Comparison of ENCODE assay signal across 1 cellular context in the genomic region with DNA sequence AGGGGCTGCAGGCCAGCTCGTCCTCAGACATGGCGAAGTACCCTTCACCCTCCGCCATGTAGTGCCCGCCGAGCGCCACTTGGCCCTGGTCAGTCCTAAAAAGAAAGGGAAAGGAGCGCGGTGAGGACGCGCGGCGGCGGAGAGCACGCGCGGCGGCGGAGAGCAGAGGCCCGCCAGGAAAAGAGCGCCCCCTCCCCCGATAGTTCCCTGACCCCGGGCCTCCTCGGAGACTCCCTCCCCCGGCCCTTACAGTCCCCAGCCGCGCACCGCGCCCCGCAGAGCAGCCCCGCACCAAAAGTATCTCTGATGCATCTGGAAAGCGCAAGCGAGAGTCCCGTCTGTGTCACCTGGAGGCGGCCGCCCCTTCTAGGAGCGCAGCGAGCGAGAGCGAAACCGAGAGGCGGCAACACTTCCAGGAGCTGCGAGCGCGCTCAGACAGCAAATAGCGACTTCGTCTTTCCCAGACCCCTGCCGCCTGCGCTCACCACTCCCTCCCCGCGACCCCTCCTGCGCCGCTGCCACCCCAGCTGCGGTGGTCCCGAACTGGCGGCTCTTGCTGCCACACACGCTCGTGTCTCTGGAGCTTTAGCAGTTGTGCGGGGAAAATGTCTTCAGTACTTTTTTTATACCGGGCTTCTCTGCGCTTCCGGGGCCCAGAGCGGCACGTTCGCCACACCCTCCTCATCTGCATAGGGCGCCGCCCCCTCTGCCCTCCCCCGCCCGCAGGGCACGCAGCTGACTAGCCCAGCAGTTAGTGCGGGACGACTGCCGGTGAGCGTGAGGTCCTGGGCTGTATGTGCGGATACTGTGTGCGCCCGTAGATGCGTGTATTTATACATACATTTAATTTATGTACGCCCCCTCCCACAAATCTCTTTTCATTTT.
TF ChIP-seq lines count a peak whose summit lies in the region.

TENT5A (minus strand) TSS at position 598 of the 885 bp plus-strand sequence; CDS start at position 58, 540 bp downstream.

TF ChIP-seq in HepG2, 621 proteins besides CTCF, POLR2A, EP300 and RAD21 (continued from another document and continues in another):
- TF ChIP-seq FOXO4 (CRISPR knock-in tag; conservative IDR thresholded peaks at IDR 0.05) (no peak), RELA (CRISPR knock-in tag; IDR thresholded peaks at IDR 0.05) (no peak), EHMT2 (IDR thresholded peaks at IDR 0.05; ENCODE audit: borderline replicate concordance, low read depth, low read length) (no peak), USF2 (IDR thresholded peaks at IDR 0.05; ENCODE audit: low read depth, low read length) (no peak), USF2 (CRISPR knock-in tag; IDR thresholded peaks at IDR 0.05; ENCODE audit: borderline replicate concordance) (no peak), ZFP90 (CRISPR knock-in tag; IDR thresholded peaks at IDR 0.05; ENCODE audit: borderline replicate concordance) (no peak; the same call in 1 of the 2 replicates), ZNF501 (CRISPR knock-in tag; IDR thresholded peaks at IDR 0.05) (no peak), RAD51 (IDR thresholded peaks at IDR 0.05; ENCODE audit: borderline replicate concordance) (no peak), ERF (CRISPR knock-in tag; IDR thresholded peaks at IDR 0.05) (no peak), ZNF773 (CRISPR knock-in tag; IDR thresholded peaks at IDR 0.05; ENCODE audit: borderline replicate concordance) (no peak), ZBTB1 (CRISPR knock-in tag; IDR thresholded peaks at IDR 0.05; ENCODE audit: borderline replicate concordance) (no peak; the same call in 1 of the 2 replicates), ZNF234 (CRISPR knock-in tag; conservative IDR thresholded peaks at IDR 0.05) (no peak), FOXO1 (CRISPR knock-in tag; IDR thresholded peaks at IDR 0.05) (no peak; the same call in 1 of the 2 replicates), YEATS4 (CRISPR knock-in tag; IDR thresholded peaks at IDR 0.05; ENCODE audit: borderline replicate concordance) (peak; percentile 27; the same call in 1 of the 2 replicates), JUN (CRISPR knock-in tag; IDR thresholded peaks at IDR 0.05) (no peak; the same call in 1 of the 2 replicates), ZNF205 (CRISPR knock-in tag; IDR thresholded peaks at IDR 0.05) (peak; percentile 17; the same call in 1 of the 2 replicates), SMYD3 (CRISPR knock-in tag; IDR thresholded peaks at IDR 0.05) (no peak), SOX13 (IDR thresholded peaks at IDR 0.05) (no peak), SOX13 (CRISPR knock-in tag; conservative IDR thresholded peaks at IDR 0.05 in 1 of 2, IDR thresholded peaks at IDR 0.05 in 1 of 2) (no peak; a peak in 1 of 4 replicates), ZNF251 (CRISPR knock-in tag; IDR thresholded peaks at IDR 0.05) (no peak), RXRA (CRISPR knock-in tag; IDR thresholded peaks at IDR 0.05) (no peak; the same call in none of the 2 replicates), TAF1 (CRISPR knock-in tag; IDR thresholded peaks at IDR 0.05) (peak; percentile 62), ZNF136 (CRISPR knock-in tag; IDR thresholded peaks at IDR 0.05; ENCODE audit: low read depth) (no peak), SYNCRIP (IDR thresholded peaks at IDR 0.05; ENCODE audit: insufficient read depth, low read depth, low read length) (no peak), ZNF891 (CRISPR knock-in tag; IDR thresholded peaks at IDR 0.05) (no peak), SIX1 (CRISPR knock-in tag; IDR thresholded peaks at IDR 0.05; ENCODE audit: borderline replicate concordance) (no peak), RERE (CRISPR knock-in tag; IDR thresholded peaks at IDR 0.05; ENCODE audit: low read depth) (no peak), HOXA3 (CRISPR knock-in tag; IDR thresholded peaks at IDR 0.05) (no peak; the same call in 1 of the 2 replicates), ZBTB7B (CRISPR knock-in tag; IDR thresholded peaks at IDR 0.05) (no peak), SNAPC2 (CRISPR knock-in tag; IDR thresholded peaks at IDR 0.05) (0 out of 2 replicates have a peak, but pooled peaks have one; percentile 20), NFYC (CRISPR knock-in tag; IDR thresholded peaks at IDR 0.05) (no peak), ZNF766 (CRISPR knock-in tag; IDR thresholded peaks at IDR 0.05; ENCODE audit: borderline replicate concordance) (no peak), ZNF24 (IDR thresholded peaks at IDR 0.05) (no peak), YEATS2 (CRISPR knock-in tag; IDR thresholded peaks at IDR 0.05; ENCODE audit: borderline replicate concordance) (no peak), MBNL3 (CRISPR knock-in tag; conservative IDR thresholded peaks at IDR 0.05) (no peak), CREM (IDR thresholded peaks at IDR 0.05) (no peak; the same call in 1 of the 2 replicates), CREM (CRISPR knock-in tag; IDR thresholded peaks at IDR 0.05) (no peak), ZNF235 (CRISPR knock-in tag; IDR thresholded peaks at IDR 0.05; ENCODE audit: borderline replicate concordance) (no peak), MXI1 (IDR thresholded peaks at IDR 0.05; ENCODE audit: borderline replicate concordance, low read depth, low read length) (no peak), ZNF446 (CRISPR knock-in tag; IDR thresholded peaks at IDR 0.05) (0 out of 2 replicates have a peak, but pooled peaks have one; percentile 10), GATA4 (IDR thresholded peaks at IDR 0.05; ENCODE audit: borderline replicate concordance, low read depth) (peak; percentile 6; the same call in 1 of the 2 replicates), PAX8 (CRISPR knock-in tag; IDR thresholded peaks at IDR 0.05; ENCODE audit: borderline replicate concordance) (no peak), ZNF577 (CRISPR knock-in tag; IDR thresholded peaks at IDR 0.05; ENCODE audit: borderline replicate concordance, low read depth) (no peak), ZNF263 (CRISPR knock-in tag; IDR thresholded peaks at IDR 0.05) (peak; percentile 40; the same call in 1 of the 2 replicates), ZMYM3 (CRISPR knock-in tag; IDR thresholded peaks at IDR 0.05) (no peak; the same call in 1 of the 2 replicates), ZNF709 (CRISPR knock-in tag; IDR thresholded peaks at IDR 0.05) (0 out of 2 replicates have a peak, but pooled peaks have one; percentile 38), SMAD9 (CRISPR knock-in tag; IDR thresholded peaks at IDR 0.05) (0 out of 2 replicates have a peak, but pooled peaks have one; percentile 26), ZNF468 (CRISPR knock-in tag; IDR thresholded peaks at IDR 0.05) (no peak), ZNF629 (CRISPR knock-in tag; conservative IDR thresholded peaks at IDR 0.05) (no peak), ZBTB3 (CRISPR knock-in tag; IDR thresholded peaks at IDR 0.05; ENCODE audit: borderline replicate concordance, low read depth) (no peak)
- TF ChIP-seq, protein P1, sequence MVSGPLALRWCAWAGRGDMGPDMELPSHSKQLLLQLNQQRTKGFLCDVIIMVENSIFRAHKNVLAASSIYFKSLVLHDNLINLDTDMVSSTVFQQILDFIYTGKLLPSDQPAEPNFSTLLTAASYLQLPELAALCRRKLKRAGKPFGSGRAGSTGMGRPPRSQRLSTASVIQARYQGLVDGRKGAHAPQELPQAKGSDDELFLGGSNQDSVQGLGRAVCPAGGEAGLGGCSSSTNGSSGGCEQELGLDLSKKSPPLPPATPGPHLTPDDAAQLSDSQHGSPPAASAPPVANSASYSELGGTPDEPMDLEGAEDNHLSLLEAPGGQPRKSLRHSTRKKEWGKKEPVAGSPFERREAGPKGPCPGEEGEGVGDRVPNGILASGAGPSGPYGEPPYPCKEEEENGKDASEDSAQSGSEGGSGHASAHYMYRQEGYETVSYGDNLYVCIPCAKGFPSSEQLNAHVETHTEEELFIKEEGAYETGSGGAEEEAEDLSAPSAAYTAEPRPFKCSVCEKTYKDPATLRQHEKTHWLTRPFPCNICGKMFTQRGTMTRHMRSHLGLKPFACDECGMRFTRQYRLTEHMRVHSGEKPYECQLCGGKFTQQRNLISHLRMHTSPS (CRISPR knock-in tag; IDR thresholded peaks at IDR 0.05; ENCODE audit: low read depth) = no peak; the same call in 1 of the 2 replicates
- TF ChIP-seq, protein P2, sequence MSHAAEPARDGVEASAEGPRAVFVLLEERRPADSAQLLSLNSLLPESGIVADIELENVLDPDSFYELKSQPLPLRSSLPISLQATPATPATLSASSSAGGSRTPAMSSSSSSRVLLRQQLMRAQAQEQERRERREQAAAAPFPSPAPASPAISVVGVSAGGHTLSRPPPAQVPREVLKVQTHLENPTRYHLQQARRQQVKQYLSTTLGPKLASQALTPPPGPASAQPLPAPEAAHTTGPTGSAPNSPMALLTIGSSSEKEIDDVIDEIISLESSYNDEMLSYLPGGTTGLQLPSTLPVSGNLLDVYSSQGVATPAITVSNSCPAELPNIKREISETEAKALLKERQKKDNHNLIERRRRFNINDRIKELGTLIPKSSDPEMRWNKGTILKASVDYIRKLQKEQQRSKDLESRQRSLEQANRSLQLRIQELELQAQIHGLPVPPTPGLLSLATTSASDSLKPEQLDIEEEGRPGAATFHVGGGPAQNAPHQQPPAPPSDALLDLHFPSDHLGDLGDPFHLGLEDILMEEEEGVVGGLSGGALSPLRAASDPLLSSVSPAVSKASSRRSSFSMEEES (CRISPR knock-in tag; IDR thresholded peaks at IDR 0.05) = no peak; the same call in 1 of the 2 replicates
- TF ChIP-seq, protein P3, sequence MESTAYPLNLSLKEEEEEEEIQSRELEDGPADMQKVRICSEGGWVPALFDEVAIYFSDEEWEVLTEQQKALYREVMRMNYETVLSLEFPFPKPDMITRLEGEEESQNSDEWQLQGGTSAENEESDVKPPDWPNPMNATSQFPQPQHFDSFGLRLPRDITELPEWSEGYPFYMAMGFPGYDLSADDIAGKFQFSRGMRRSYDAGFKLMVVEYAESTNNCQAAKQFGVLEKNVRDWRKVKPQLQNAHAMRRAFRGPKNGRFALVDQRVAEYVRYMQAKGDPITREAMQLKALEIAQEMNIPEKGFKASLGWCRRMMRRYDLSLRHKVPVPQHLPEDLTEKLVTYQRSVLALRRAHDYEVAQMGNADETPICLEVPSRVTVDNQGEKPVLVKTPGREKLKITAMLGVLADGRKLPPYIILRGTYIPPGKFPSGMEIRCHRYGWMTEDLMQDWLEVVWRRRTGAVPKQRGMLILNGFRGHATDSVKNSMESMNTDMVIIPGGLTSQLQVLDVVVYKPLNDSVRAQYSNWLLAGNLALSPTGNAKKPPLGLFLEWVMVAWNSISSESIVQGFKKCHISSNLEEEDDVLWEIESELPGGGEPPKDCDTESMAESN (CRISPR knock-in tag; conservative IDR thresholded peaks at IDR 0.05) = no peak
